13 cellular contexts compared by ENCODE assay signal in genomic region chr10:31207636-31208035, GRCh38.
"Had no signal": no experiment of that assay in that cellular context is flagged by ENCODE, and none has a peak within 500 bp of the region (broad histone marks: within the 10 kb centered on the region; RNA-seq: fewer than 3 reads in every experiment).

No MANE protein-coding gene starts in this region.

- H3K9me3 ChIP-seq: suprapubic skin had no signal

- DNase-seq: activated B cell treated with CpG ODN at 0.5 μM for 24 hours; activated CD4-positive, alpha-beta T cell treated with anti-CD3 and anti-CD28 coated beads, Interleukin-2, amount 10 ng/mL, durations not matched to agents 7 days and 5 days; activated CD8-positive, alpha-beta memory T cell treated with anti-CD3 and anti-CD28 coated beads, Interleukin-2, amount 50 U/mL, for 48 hours; activated gamma-delta T cell treated with Interleukin-2 at 50 U/mL for 16 hours; hypothalamus; mesendoderm; nephron progenitor cell; right cardiac atrium; small intestine; stimulated activated CD4-positive, alpha-beta T cell treated with anti-CD3 and anti-CD28 coated beads, Interleukin-4, amount 100 ng/mL, for 4 hours; stimulated activated CD8-positive, alpha-beta memory T cell treated with anti-CD3 and anti-CD28 coated beads, Interleukin-4, amount 100 ng/mL, for 48 hours; T-helper 2 cell had no signal

- H3K27ac ChIP-seq: suprapubic skin had no signal

- H3K36me3 ChIP-seq: suprapubic skin had no signal

- ATAC-seq: right cardiac atrium had no signal

- H3K4me3 ChIP-seq: suprapubic skin had no signal

- H3K4me1 ChIP-seq: suprapubic skin had no signal

- H3K27me3 ChIP-seq: suprapubic skin had no signal
